14 cellular contexts compared by ENCODE assay signal in the genomic region with DNA sequence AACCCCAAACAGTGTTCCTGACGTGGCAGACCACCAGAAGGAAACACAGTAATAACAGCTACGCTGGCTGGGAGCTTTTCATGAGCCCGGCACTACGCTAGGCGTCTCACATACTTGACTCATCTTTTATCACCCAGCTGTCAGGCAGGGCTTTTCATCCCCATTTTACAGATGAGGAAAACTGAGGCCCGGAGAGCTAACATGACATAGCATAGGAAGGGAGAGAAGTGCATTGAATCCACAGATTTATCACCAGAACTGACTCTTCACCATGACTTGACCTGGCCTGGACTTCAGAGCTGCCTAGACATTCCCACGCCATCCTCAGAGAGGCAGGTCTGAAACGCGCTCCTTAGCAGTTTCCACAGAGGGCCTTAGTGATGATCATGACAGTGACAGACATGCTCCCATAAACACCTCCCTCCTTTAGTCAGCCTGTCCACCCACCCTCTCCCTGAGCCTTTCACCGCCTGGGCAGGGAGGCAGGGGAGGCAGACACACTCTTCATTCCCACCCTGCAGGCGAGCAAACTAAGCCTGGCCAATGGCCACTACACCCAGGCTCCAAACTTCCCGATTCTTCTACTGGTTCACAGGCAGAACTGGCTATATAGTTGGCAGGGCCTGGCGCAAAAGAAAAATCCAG.
"Had no signal": no experiment of that assay in that cellular context is flagged by ENCODE, and none has a peak within 500 bp of the region (broad histone marks: within the 10 kb centered on the region; RNA-seq: fewer than 3 reads in every experiment).

No MANE protein-coding gene starts in this region.

- H3K4me3 ChIP-seq: esophagus muscularis mucosa, gastrocnemius medialis, mucosa of descending colon, sigmoid colon, skin epidermis had no signal

- H3K27ac ChIP-seq: epithelial cell of prostate, esophagus muscularis mucosa, gastrocnemius medialis, sigmoid colon, skin epidermis had no signal

- H3K27me3 Mint-ChIP-seq: dendritic cell treated with granulocyte-macrophage colony-stimulating factor and Interleukin-4, amounts not matched to agents 40 ng/mL and 50 ng/mL, for 4 days; effector memory CD8-positive, alpha-beta T cell; naive thymus-derived CD8-positive, alpha-beta T cell had no signal

- H3K4me1 ChIP-seq: esophagus muscularis mucosa, gastrocnemius medialis, sigmoid colon had no signal

- H3K27ac Mint-ChIP-seq: dendritic cell treated with granulocyte-macrophage colony-stimulating factor and Interleukin-4, amounts not matched to agents 40 ng/mL and 50 ng/mL, for 4 days; effector memory CD8-positive, alpha-beta T cell had no signal

- H3K27me3 ChIP-seq: esophagus muscularis mucosa, gastrocnemius medialis, sigmoid colon had no signal

- DNase-seq: effector memory CD8-positive, alpha-beta T cell; gastrocnemius medialis; islet precursor cell; mammary epithelial cell; mucosa of descending colon; naive thymus-derived CD8-positive, alpha-beta T cell; sigmoid colon; stimulated activated naive CD4-positive, alpha-beta T cell; trophoblast cell had no signal

- H3K4me3 Mint-ChIP-seq: dendritic cell treated with granulocyte-macrophage colony-stimulating factor and Interleukin-4, amounts not matched to agents 40 ng/mL and 50 ng/mL, for 4 days; effector memory CD8-positive, alpha-beta T cell; naive thymus-derived CD8-positive, alpha-beta T cell had no signal

- H3K9me3 Mint-ChIP-seq: dendritic cell treated with granulocyte-macrophage colony-stimulating factor and Interleukin-4, amounts not matched to agents 40 ng/mL and 50 ng/mL, for 4 days; effector memory CD8-positive, alpha-beta T cell; naive thymus-derived CD8-positive, alpha-beta T cell had no signal

- H3K9me3 ChIP-seq: esophagus muscularis mucosa, gastrocnemius medialis, mucosa of descending colon, sigmoid colon had no signal

- ATAC-seq: effector memory CD8-positive, alpha-beta T cell; gastrocnemius medialis; left lobe of liver; mucosa of descending colon; naive thymus-derived CD8-positive, alpha-beta T cell had no signal
